15 cellular contexts compared by ENCODE assay signal in genomic region chr2:101546376-101547058, GRCh38.
A peak's percentile ranks its signal among the peaks of the same experiment; 100 is the strongest.
DNase-seq lines count a peak whose midpoint lies in the region; ATAC-seq and TF ChIP-seq lines count a peak whose summit lies in the region.
"Had no signal": no experiment of that assay in that cellular context is flagged by ENCODE, and none has a peak within 500 bp of the region (broad histone marks: within the 10 kb centered on the region; RNA-seq: fewer than 3 reads in every experiment).

No MANE protein-coding gene starts in this region.

- no peak for TF ChIP-seq POLR2A in NB4 (IDR thresholded peaks at IDR 0.05; ENCODE audit: extremely low read depth, insufficient read length)

- H3K27ac ChIP-seq in naive thymus-derived CD4-positive, alpha-beta T cell (ENCODE audit: low read depth, low read length): no peak overlapping the region
- H3K27ac ChIP-seq: SK-N-MC, thoracic aorta had no signal

- H3K4me1 ChIP-seq in naive thymus-derived CD4-positive, alpha-beta T cell (ENCODE audit: control insufficient read depth in 2 of 2, insufficient read depth in 2 of 2, low read length in 2 of 2): peaks cover 0 to 8% of the 10 kb centered on the region in 2 donors

- intact Hi-C loops in naive thymus-derived CD4-positive, alpha-beta T cell (cut with micrococcal nuclease): no loop called here

- no peak for TF ChIP-seq CTCF in NB4 (IDR thresholded peaks at IDR 0.05; ENCODE audit: low read depth, low read length)
- no peak for TF ChIP-seq CTCF in cardiac fibroblast (IDR thresholded peaks at IDR 0.05; ENCODE audit: low read depth, low read length)

- H3K27me3 ChIP-seq in naive thymus-derived CD4-positive, alpha-beta T cell (ENCODE audit: control insufficient read depth in 2 of 2, insufficient read depth in 2 of 2, low read length in 2 of 2): no peaks in the 10 kb centered on the region

- H3K36me3 Mint-ChIP-seq in naive thymus-derived CD4-positive, alpha-beta T cell: peaks cover 0 to 18% (median 0%) of the 10 kb centered on the region in 5 donors

- H3K4me1 Mint-ChIP-seq in naive thymus-derived CD4-positive, alpha-beta T cell: peaks cover 8 to 14% (median 12%) of the 10 kb centered on the region in 7 donors
- H3K4me1 Mint-ChIP-seq: endodermal cell had no signal

- no peak overlapping the region for H3K4me3 Mint-ChIP-seq in naive thymus-derived CD4-positive, alpha-beta T cell
- H3K4me3 Mint-ChIP-seq: CD8-positive, alpha-beta memory T cell; endodermal cell had no signal

- DNase-seq in GM04503 (ENCODE audit: low read depth) (peak; percentile 27), NB4 (ENCODE audit: low read depth) (peak; percentile 80), cardiac fibroblast (ENCODE audit: low read depth in 2 of 2) (peak; percentile 61)
- no peak for DNase-seq in naive thymus-derived CD4-positive, alpha-beta T cell
- no peak for DNase-seq in stimulated activated CD8-positive, alpha-beta memory T cell treated with anti-CD3 and anti-CD28 coated beads, Interleukin-4, amount 100 ng/mL, for 48 hours
- DNase-seq: CD8-positive, alpha-beta memory T cell; endodermal cell; H7; mesendoderm; NCI-H146; nucleus accumbens had no signal

- H3K27ac Mint-ChIP-seq in naive thymus-derived CD4-positive, alpha-beta T cell: no peak overlapping the region
- H3K27ac Mint-ChIP-seq: CD8-positive, alpha-beta memory T cell; endodermal cell had no signal

- H3K36me3 ChIP-seq in naive thymus-derived CD4-positive, alpha-beta T cell (ENCODE audit: control insufficient read depth in 2 of 3, insufficient read depth in 3 of 3, low read length in 3 of 3): no peaks in the 10 kb centered on the region
- H3K36me3 ChIP-seq: thoracic aorta had no signal

- ATAC-seq in naive thymus-derived CD4-positive, alpha-beta T cell: peak; percentile 53
- ATAC-seq in GM21515 (IDR thresholded peaks at IDR 0.05; ENCODE audit: unreplicated experiment): no peak
- ATAC-seq in GM18870 (IDR thresholded peaks at IDR 0.05; ENCODE audit: unreplicated experiment): no peak

- POLR2A ChIA-PET in naive thymus-derived CD4-positive, alpha-beta T cell (lab: Charles Lee): interaction anchor here (0.5 kb wide), 1 partner anchor 396 kb away, joined by 3 read pairs; no protein-coding TSS in a partner anchor

- no peaks in the 10 kb centered on the region for H3K9me3 ChIP-seq in naive thymus-derived CD4-positive, alpha-beta T cell (ENCODE audit: control insufficient read depth in 2 of 3, low read length in 3 of 3)
- H3K9me3 ChIP-seq: thoracic aorta had no signal

- no peak overlapping the region for H3K4me3 ChIP-seq in NB4 (ENCODE audit: low read depth, low read length)
- no peak overlapping the region for H3K4me3 ChIP-seq in cardiac fibroblast (replicated peaks in 1 of 2; ENCODE audit: low read depth in 2 of 2, low read length in 2 of 2)
- H3K4me3 ChIP-seq in naive thymus-derived CD4-positive, alpha-beta T cell (ENCODE audit: low read length): no peak overlapping the region
- H3K4me3 ChIP-seq: SK-N-MC, thoracic aorta had no signal

- peaks cover 0 to 15% (median 0%) of the 10 kb centered on the region in 11 donors for H3K9me3 Mint-ChIP-seq in naive thymus-derived CD4-positive, alpha-beta T cell
- H3K9me3 Mint-ChIP-seq: endodermal cell had no signal

- H3K27me3 Mint-ChIP-seq in naive thymus-derived CD4-positive, alpha-beta T cell: peaks cover 0 to 15% (median 0%) of the 10 kb centered on the region in 5 donors

- CTCF ChIA-PET in naive thymus-derived CD4-positive, alpha-beta T cell (lab: Charles Lee): no interaction called here

Comparison
In these comparisons a context has a peak if more than half of its experiments do, and no peak if none do; other contexts are left out.
1. DNase-seq: peak in GM04503 (single experiment), NB4 (single experiment) and cardiac fibroblast (2 of 2); none in naive thymus-derived CD4-positive, alpha-beta T cell (0 of 9) and stimulated activated CD8-positive, alpha-beta memory T cell treated with anti-CD3 and anti-CD28 coated beads, Interleukin-4, amount 100 ng/mL, for 48 hours (single experiment).